In genomic region chr4:133136833-133137232, GRCh38 we compare ENCODE assay signal across 36 cellular contexts. TPM values are rescaled to one million over a fixed set of nuclear protein-coding genes. Genes with fewer than 3 reads are reported as not detected.
"Had no signal": no experiment of that assay in that cellular context is flagged by ENCODE, and none has a peak within 500 bp of the region (broad histone marks: within the 10 kb centered on the region; RNA-seq: fewer than 3 reads in every experiment).

No MANE protein-coding gene starts in this region.

- FAIRE-seq: colon had no signal

- ATAC-seq: activated CD8-positive, alpha-beta T cell treated with anti-CD3 and anti-CD28 coated beads for 36 hours; activated T-cell treated with anti-CD3 and anti-CD28 coated beads, Interleukin-2, amount 50 U/mL, for 72 hours; activated T-helper 17 cell treated with anti-CD3 and anti-CD28 coated beads, Interleukin-2, amount 50 U/mL, for 72 hours; PC-3 had no signal

- H3K9me3 Mint-ChIP-seq: activated CD8-positive, alpha-beta T cell treated with anti-CD3 and anti-CD28 coated beads for 36 hours; activated naive CD8-positive, alpha-beta T cell treated with anti-CD3 and anti-CD28 coated beads for 36 hours; activated T-helper 17 cell treated with anti-CD3 and anti-CD28 coated beads, Interleukin-2, amount 50 U/mL, for 72 hours had no signal

- DNase-seq: activated CD4-positive, alpha-beta T cell treated with anti-CD3 and anti-CD28 coated beads for 1 hour; activated CD4-positive, alpha-beta T cell treated with anti-CD3 and anti-CD28 coated beads for 48 hours; activated CD4-positive, alpha-beta T cell treated with anti-CD3 and anti-CD28 coated beads, Interleukin-2, amount 50 U/mL, for 4 hours; activated CD4-positive, CD25-positive, alpha-beta regulatory T cell; activated CD8-positive, alpha-beta T cell treated with anti-CD3 and anti-CD28 coated beads for 36 hours; activated effector memory CD4-positive, alpha-beta T cell treated with anti-CD3 and anti-CD28 coated beads, Interleukin-2, amount 50 U/mL, for 16 hours; activated naive CD4-positive, alpha-beta T cell; activated naive CD4-positive, alpha-beta T cell treated with anti-CD3 and anti-CD28 coated beads, Interleukin-2, amount 50 U/mL, for 16 hours; activated naive CD8-positive, alpha-beta T cell treated with anti-CD3 and anti-CD28 coated beads for 36 hours; activated T-cell treated with anti-CD3 and anti-CD28 coated beads, Interleukin-2, amount 50 U/mL, for 1 hour; activated T-cell treated with anti-CD3 and anti-CD28 coated beads, Interleukin-2, amount 50 U/mL, for 72 hours; amniotic stem cell; aorta; brain microvascular endothelial cell; central memory CD4-positive, alpha-beta T cell; KG1; NCI-H1092; NCI-H1436 treated with DMSO at 0.1 percent for 48 hours; NCI-H1694 treated with DMSO at 0.1 percent for 48 hours; NCI-H2029; NCI-H345; NCI-H748 treated with DMSO at 0.1 percent for 48 hours; PC-3; Peyer's patch; RPMI8226; SHP77 treated with DMSO at 0.1 percent for 48 hours; T1000; WERI-Rb-1 had no signal

- H3K4me1 ChIP-seq: Peyer's patch, SJSA1 had no signal

- H3K27ac ChIP-seq: brain microvascular endothelial cell, Peyer's patch, SJSA1, WERI-Rb-1 had no signal

- H3K27me3 ChIP-seq: brain microvascular endothelial cell, Peyer's patch, SJSA1 had no signal

- H3K4me3 ChIP-seq: Peyer's patch, SJSA1 had no signal

- H3K36me3 ChIP-seq: brain microvascular endothelial cell, Peyer's patch, SJSA1, WERI-Rb-1 had no signal

- H3K27me3 Mint-ChIP-seq: activated naive CD8-positive, alpha-beta T cell treated with anti-CD3 and anti-CD28 coated beads for 36 hours; activated T-helper 17 cell treated with anti-CD3 and anti-CD28 coated beads, Interleukin-2, amount 50 U/mL, for 72 hours had no signal

- H3K4me3 Mint-ChIP-seq: activated CD8-positive, alpha-beta T cell treated with anti-CD3 and anti-CD28 coated beads for 36 hours; activated naive CD8-positive, alpha-beta T cell treated with anti-CD3 and anti-CD28 coated beads for 36 hours; activated T-cell treated with anti-CD3 and anti-CD28 coated beads, Interleukin-2, amount 50 U/mL, for 72 hours; activated T-helper 17 cell treated with anti-CD3 and anti-CD28 coated beads, Interleukin-2, amount 50 U/mL, for 72 hours had no signal

- H3K4me1 Mint-ChIP-seq: activated naive CD8-positive, alpha-beta T cell treated with anti-CD3 and anti-CD28 coated beads for 36 hours; activated T-helper 17 cell treated with anti-CD3 and anti-CD28 coated beads, Interleukin-2, amount 50 U/mL, for 72 hours had no signal

- H3K9me3 ChIP-seq: Peyer's patch, SJSA1 had no signal

- H3K36me3 Mint-ChIP-seq: activated naive CD8-positive, alpha-beta T cell treated with anti-CD3 and anti-CD28 coated beads for 36 hours had no signal

- H3K27ac Mint-ChIP-seq: activated CD8-positive, alpha-beta T cell treated with anti-CD3 and anti-CD28 coated beads for 36 hours; activated naive CD8-positive, alpha-beta T cell treated with anti-CD3 and anti-CD28 coated beads for 36 hours; activated T-cell treated with anti-CD3 and anti-CD28 coated beads, Interleukin-2, amount 50 U/mL, for 72 hours; activated T-helper 17 cell treated with anti-CD3 and anti-CD28 coated beads, Interleukin-2, amount 50 U/mL, for 72 hours had no signal

RNA-seq across cellular contexts. Expression of gene PCDH10, which starts 12.3 kb away (rescaled TPM):
- total RNA-seq: activated CD8-positive, alpha-beta memory T cell treated with anti-CD3 and anti-CD28 coated beads for 36 hours; activated CD8-positive, alpha-beta T cell treated with anti-CD3 and anti-CD28 coated beads for 36 hours; activated naive CD8-positive, alpha-beta T cell treated with anti-CD3 and anti-CD28 coated beads for 36 hours; activated T-cell treated with anti-CD3 and anti-CD28 coated beads, Interleukin-2, amount 50 U/mL, for 72 hours; activated T-helper 17 cell treated with anti-CD3 and anti-CD28 coated beads, Interleukin-2, amount 50 U/mL, for 72 hours; MCF 10A; NCI-H460; SJSA1; T-helper 1 cell treated with Interleukin-12 subunit alpha and Interleukin-12 subunit beta and Interleukin-4 antibody, amounts not matched to agents 30 ng/mL and 1 ng/mL, for 36 hours; T-helper 2 cell treated with Interferon-gamma antibody and Interleukin-4, amounts not matched to agents 100 ng/mL and 5 ng/mL, for 36 hours had no signal
